ENCODE assay signal across 1 cellular context in genomic region chr4:75126058-75126457, GRCh38.
TF ChIP-seq lines count a peak whose summit lies in the region.

No MANE protein-coding gene starts in this region.

TF ChIP-seq in WTC11, 78 proteins besides CTCF, POLR2A, EP300 and RAD21:
- TF ChIP-seq AR (CRISPR knock-in tag; IDR thresholded peaks at IDR 0.05) (no peak), MXD4 (CRISPR knock-in tag; IDR thresholded peaks at IDR 0.05; ENCODE audit: borderline replicate concordance) (no peak), ZNF121 (CRISPR knock-in tag; IDR thresholded peaks at IDR 0.05) (no peak), GABPB1 (CRISPR knock-in tag; IDR thresholded peaks at IDR 0.05) (no peak), SMAD4 (CRISPR knock-in tag; IDR thresholded peaks at IDR 0.05) (no peak)
